ENCODE assay signal across 8 cellular contexts in the genomic region with DNA sequence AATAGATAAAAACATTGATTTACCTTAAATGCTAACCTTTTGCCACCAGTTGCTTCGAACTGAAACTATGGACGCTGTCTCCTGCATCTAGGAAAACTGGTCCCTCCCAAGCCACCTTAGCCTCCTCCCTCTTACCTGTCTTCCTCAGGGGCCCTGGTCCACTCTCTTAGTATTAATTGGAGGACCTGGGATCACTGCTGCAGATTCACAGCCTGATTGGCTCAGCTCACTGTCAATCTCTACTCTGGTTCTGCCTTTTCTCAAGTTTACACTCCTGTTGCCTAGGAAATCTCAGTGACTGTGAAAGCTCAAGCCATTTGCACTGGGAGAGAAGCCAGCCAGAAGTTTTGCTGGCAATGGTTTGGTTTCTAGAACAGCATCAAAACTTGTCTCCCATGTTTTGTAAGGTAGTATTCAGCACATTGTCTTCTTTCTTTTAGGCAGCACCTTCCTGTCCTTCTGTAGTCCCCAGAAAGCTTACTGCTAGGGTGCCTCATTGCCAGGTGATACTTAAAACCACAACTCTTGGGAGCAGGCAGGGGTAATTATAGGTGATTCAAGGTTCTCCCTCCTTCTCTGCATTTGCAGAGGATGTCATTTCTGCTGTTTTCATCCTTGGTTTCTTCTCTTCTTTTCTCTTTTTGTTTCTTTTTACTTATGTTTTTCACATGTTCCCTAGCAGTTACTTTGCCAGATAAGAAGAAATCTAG. TPM values are rescaled to one million over a fixed set of nuclear protein-coding genes. Genes with fewer than 3 reads are reported as not detected.
DNase-seq lines count a peak whose midpoint lies in the region; ATAC-seq and TF ChIP-seq lines count a peak whose summit lies in the region.

A gene (minus strand): TSS at position 105 of the 710 bp plus-strand sequence. CDS start 17,502 bp downstream, outside the sequence.

- ATAC-seq in left colon (peak; percentile 37), HG03175 (IDR thresholded peaks at IDR 0.05; ENCODE audit: unreplicated experiment) (no peak), GM21390 (IDR thresholded peaks at IDR 0.05; ENCODE audit: unreplicated experiment) (no peak)

- DNase-seq in AG08395 (ENCODE audit: low spot score) = peak; percentile 53
- peak; percentile 24 for DNase-seq in HS-5 (ENCODE audit: low read depth)
- DNase-seq in astrocyte of the hippocampus (ENCODE audit: low read depth, low spot score) = peak; percentile 75
- no peak for DNase-seq in left colon
- no peak for DNase-seq in GM13976 (ENCODE audit: low spot score)
- DNase-seq in effector CD8-positive, alpha-beta T cell (lab: John Stamatoyannopoulos, UW) = no peak

- TF ChIP-seq CTCF in GM13976 (IDR thresholded peaks at IDR 0.05; ENCODE audit: borderline replicate concordance, control extremely low read depth, extremely low read depth, insufficient read depth, missing control alignments) = no peak

- intact Hi-C loops in left colon (cut with DNase I, micrococcal nuclease) = no loop called here

- in situ Hi-C loops in GM13976 (cut with MboI; ENCODE audit: low sequenced_read_pairs, unreplicated experiment) = no loop called here

RNA-seq across cellular contexts. Expression of the gene that starts here (rescaled TPM):
- not detected for total RNA-seq in left colon

Comparison
In these comparisons a context has a peak if more than half of its experiments do, and no peak if none do; other contexts are left out.
1. Peak in ATAC-seq in left colon; RNA of the gene not detected or under 1 TPM.
2. DNase-seq: peak in AG08395 (single experiment), HS-5 (single experiment) and astrocyte of the hippocampus (single experiment); none in left colon (0 of 2), GM13976 (single experiment) and effector CD8-positive, alpha-beta T cell (single experiment).